1 cellular context compared by ENCODE assay signal in genomic region chrX:143635915-143636314, GRCh38.
TF ChIP-seq lines count a peak whose summit lies in the region.

A gene with protein sequence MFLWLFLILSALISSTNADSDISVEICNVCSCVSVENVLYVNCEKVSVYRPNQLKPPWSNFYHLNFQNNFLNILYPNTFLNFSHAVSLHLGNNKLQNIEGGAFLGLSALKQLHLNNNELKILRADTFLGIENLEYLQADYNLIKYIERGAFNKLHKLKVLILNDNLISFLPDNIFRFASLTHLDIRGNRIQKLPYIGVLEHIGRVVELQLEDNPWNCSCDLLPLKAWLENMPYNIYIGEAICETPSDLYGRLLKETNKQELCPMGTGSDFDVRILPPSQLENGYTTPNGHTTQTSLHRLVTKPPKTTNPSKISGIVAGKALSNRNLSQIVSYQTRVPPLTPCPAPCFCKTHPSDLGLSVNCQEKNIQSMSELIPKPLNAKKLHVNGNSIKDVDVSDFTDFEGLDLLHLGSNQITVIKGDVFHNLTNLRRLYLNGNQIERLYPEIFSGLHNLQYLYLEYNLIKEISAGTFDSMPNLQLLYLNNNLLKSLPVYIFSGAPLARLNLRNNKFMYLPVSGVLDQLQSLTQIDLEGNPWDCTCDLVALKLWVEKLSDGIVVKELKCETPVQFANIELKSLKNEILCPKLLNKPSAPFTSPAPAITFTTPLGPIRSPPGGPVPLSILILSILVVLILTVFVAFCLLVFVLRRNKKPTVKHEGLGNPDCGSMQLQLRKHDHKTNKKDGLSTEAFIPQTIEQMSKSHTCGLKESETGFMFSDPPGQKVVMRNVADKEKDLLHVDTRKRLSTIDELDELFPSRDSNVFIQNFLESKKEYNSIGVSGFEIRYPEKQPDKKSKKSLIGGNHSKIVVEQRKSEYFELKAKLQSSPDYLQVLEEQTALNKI (minus strand): TSS chrX:143636101. CDS start chrX:143631108, 4,993 bp downstream.

TF ChIP-seq in H1, 55 proteins besides CTCF, POLR2A, EP300 and RAD21 (continued from another document):
- TF ChIP-seq BCL11A (IDR thresholded peaks at IDR 0.05; ENCODE audit: low read depth in 2 of 2, low read length in 2 of 2), result no peak
- TF ChIP-seq YY1 (IDR thresholded peaks at IDR 0.05; ENCODE audit: low read depth, low read length), result peak; percentile 33; the same call in 1 of the 2 replicates
- no peak for TF ChIP-seq RBBP5 (IDR thresholded peaks at IDR 0.05; ENCODE audit: borderline replicate concordance, low read depth, low read length)
- no peak for TF ChIP-seq TEAD4 (IDR thresholded peaks at IDR 0.05; ENCODE audit: low read depth, low read length)
- TF ChIP-seq, protein P1, sequence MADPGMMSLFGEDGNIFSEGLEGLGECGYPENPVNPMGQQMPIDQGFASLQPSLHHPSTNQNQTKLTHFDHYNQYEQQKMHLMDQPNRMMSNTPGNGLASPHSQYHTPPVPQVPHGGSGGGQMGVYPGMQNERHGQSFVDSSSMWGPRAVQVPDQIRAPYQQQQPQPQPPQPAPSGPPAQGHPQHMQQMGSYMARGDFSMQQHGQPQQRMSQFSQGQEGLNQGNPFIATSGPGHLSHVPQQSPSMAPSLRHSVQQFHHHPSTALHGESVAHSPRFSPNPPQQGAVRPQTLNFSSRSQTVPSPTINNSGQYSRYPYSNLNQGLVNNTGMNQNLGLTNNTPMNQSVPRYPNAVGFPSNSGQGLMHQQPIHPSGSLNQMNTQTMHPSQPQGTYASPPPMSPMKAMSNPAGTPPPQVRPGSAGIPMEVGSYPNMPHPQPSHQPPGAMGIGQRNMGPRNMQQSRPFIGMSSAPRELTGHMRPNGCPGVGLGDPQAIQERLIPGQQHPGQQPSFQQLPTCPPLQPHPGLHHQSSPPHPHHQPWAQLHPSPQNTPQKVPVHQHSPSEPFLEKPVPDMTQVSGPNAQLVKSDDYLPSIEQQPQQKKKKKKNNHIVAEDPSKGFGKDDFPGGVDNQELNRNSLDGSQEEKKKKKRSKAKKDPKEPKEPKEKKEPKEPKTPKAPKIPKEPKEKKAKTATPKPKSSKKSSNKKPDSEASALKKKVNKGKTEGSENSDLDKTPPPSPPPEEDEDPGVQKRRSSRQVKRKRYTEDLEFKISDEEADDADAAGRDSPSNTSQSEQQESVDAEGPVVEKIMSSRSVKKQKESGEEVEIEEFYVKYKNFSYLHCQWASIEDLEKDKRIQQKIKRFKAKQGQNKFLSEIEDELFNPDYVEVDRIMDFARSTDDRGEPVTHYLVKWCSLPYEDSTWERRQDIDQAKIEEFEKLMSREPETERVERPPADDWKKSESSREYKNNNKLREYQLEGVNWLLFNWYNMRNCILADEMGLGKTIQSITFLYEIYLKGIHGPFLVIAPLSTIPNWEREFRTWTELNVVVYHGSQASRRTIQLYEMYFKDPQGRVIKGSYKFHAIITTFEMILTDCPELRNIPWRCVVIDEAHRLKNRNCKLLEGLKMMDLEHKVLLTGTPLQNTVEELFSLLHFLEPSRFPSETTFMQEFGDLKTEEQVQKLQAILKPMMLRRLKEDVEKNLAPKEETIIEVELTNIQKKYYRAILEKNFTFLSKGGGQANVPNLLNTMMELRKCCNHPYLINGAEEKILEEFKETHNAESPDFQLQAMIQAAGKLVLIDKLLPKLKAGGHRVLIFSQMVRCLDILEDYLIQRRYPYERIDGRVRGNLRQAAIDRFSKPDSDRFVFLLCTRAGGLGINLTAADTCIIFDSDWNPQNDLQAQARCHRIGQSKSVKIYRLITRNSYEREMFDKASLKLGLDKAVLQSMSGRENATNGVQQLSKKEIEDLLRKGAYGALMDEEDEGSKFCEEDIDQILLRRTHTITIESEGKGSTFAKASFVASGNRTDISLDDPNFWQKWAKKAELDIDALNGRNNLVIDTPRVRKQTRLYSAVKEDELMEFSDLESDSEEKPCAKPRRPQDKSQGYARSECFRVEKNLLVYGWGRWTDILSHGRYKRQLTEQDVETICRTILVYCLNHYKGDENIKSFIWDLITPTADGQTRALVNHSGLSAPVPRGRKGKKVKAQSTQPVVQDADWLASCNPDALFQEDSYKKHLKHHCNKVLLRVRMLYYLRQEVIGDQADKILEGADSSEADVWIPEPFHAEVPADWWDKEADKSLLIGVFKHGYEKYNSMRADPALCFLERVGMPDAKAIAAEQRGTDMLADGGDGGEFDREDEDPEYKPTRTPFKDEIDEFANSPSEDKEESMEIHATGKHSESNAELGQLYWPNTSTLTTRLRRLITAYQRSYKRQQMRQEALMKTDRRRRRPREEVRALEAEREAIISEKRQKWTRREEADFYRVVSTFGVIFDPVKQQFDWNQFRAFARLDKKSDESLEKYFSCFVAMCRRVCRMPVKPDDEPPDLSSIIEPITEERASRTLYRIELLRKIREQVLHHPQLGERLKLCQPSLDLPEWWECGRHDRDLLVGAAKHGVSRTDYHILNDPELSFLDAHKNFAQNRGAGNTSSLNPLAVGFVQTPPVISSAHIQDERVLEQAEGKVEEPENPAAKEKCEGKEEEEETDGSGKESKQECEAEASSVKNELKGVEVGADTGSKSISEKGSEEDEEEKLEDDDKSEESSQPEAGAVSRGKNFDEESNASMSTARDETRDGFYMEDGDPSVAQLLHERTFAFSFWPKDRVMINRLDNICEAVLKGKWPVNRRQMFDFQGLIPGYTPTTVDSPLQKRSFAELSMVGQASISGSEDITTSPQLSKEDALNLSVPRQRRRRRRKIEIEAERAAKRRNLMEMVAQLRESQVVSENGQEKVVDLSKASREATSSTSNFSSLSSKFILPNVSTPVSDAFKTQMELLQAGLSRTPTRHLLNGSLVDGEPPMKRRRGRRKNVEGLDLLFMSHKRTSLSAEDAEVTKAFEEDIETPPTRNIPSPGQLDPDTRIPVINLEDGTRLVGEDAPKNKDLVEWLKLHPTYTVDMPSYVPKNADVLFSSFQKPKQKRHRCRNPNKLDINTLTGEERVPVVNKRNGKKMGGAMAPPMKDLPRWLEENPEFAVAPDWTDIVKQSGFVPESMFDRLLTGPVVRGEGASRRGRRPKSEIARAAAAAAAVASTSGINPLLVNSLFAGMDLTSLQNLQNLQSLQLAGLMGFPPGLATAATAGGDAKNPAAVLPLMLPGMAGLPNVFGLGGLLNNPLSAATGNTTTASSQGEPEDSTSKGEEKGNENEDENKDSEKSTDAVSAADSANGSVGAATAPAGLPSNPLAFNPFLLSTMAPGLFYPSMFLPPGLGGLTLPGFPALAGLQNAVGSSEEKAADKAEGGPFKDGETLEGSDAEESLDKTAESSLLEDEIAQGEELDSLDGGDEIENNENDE (IDR thresholded peaks at IDR 0.05; ENCODE audit: insufficient replicate concordance, low read length), result no peak
- no peak for TF ChIP-seq KDM1A (IDR thresholded peaks at IDR 0.05; ENCODE audit: borderline replicate concordance, low read length)
- TF ChIP-seq JUND (IDR thresholded peaks at IDR 0.05; ENCODE audit: low read length), result no peak
- TF ChIP-seq, protein P2, sequence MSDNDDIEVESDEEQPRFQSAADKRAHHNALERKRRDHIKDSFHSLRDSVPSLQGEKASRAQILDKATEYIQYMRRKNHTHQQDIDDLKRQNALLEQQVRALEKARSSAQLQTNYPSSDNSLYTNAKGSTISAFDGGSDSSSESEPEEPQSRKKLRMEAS (IDR thresholded peaks at IDR 0.05), result no peak
- 0 out of 2 replicates have a peak, but pooled peaks have one; percentile 10 for TF ChIP-seq TAF1 (IDR thresholded peaks at IDR 0.05; ENCODE audit: low read depth, low read length)
- no peak for TF ChIP-seq ZNF274 (IDR thresholded peaks at IDR 0.05; ENCODE audit: borderline replicate concordance, extremely low read depth, low read length)
- TF ChIP-seq SP2 (IDR thresholded peaks at IDR 0.05; ENCODE audit: low read length), result no peak
- no peak for TF ChIP-seq SIX5 (IDR thresholded peaks at IDR 0.05; ENCODE audit: low read depth, low read length)
- TF ChIP-seq E2F6 (IDR thresholded peaks at IDR 0.05), result no peak
- TF ChIP-seq POLR2AphosphoS5 (IDR thresholded peaks at IDR 0.05; ENCODE audit: low read depth, low read length), result no peak
- no peak for TF ChIP-seq CREB1 (IDR thresholded peaks at IDR 0.05)
- peak; percentile 91 for TF ChIP-seq SP1 (IDR thresholded peaks at IDR 0.05; ENCODE audit: low read depth, low read length)
- no peak for TF ChIP-seq TCF12 (IDR thresholded peaks at IDR 0.05; ENCODE audit: low read depth, low read length)
- no peak for TF ChIP-seq SIN3A (conservative IDR thresholded peaks at IDR 0.05 in 1 of 2, IDR thresholded peaks at IDR 0.05 in 1 of 2; ENCODE audit: low read depth in 1 of 2, low read length in 2 of 2)
- no peak for TF ChIP-seq POU5F1 (IDR thresholded peaks at IDR 0.05; ENCODE audit: low read depth, low read length)
- TF ChIP-seq ATF3 (IDR thresholded peaks at IDR 0.05; ENCODE audit: insufficient read depth, low read depth, low read length), result no peak
- no peak for TF ChIP-seq KDM4A (IDR thresholded peaks at IDR 0.05; ENCODE audit: low read depth, low read length, severe bottlenecking)
- no peak for TF ChIP-seq ASH2L (IDR thresholded peaks at IDR 0.05; ENCODE audit: low read length)
- no peak for TF ChIP-seq HDAC6 (IDR thresholded peaks at IDR 0.05; ENCODE audit: low read depth, low read length)
- TF ChIP-seq CHD1 (IDR thresholded peaks at IDR 0.05; ENCODE audit: low read depth, low read length), result no peak
- no peak for TF ChIP-seq GABPA (IDR thresholded peaks at IDR 0.05; ENCODE audit: borderline replicate concordance, insufficient read depth, low read length)
- TF ChIP-seq CBX5 (IDR thresholded peaks at IDR 0.05; ENCODE audit: low read depth, low read length), result no peak
- TF ChIP-seq TAF7 (optimal IDR thresholded peaks at IDR 0.05; ENCODE audit: borderline replicate concordance, low read depth, low read length), result no peak
- no peak for TF ChIP-seq RXRA (IDR thresholded peaks at IDR 0.05; ENCODE audit: insufficient read depth, low read depth, low read length)
- TF ChIP-seq GTF2F1 (IDR thresholded peaks at IDR 0.05; ENCODE audit: borderline replicate concordance, low read depth, low read length), result no peak
- no peak for TF ChIP-seq CEBPB (IDR thresholded peaks at IDR 0.05; ENCODE audit: low read depth, low read length)
- TF ChIP-seq NRF1 (IDR thresholded peaks at IDR 0.05; ENCODE audit: low read depth, low read length), result no peak
- no peak for TF ChIP-seq CBX8 (IDR thresholded peaks at IDR 0.05; ENCODE audit: borderline replicate concordance, low read depth, low read length)
- TF ChIP-seq CTBP2 (IDR thresholded peaks at IDR 0.05; ENCODE audit: borderline replicate concordance, insufficient read depth, insufficient read length, low read length), result no peak
